In genomic region chr7:114931656-114932011, GRCh38 we compare ENCODE assay signal across 9 cellular contexts. TPM values are rescaled to one million over a fixed set of nuclear protein-coding genes. Genes with fewer than 3 reads are reported as not detected.
A peak's percentile ranks its signal among the peaks of the same experiment; 100 is the strongest.
DNase-seq lines count a peak whose midpoint lies in the region; ATAC-seq and TF ChIP-seq lines count a peak whose summit lies in the region.
"Had no signal": no experiment of that assay in that cellular context is flagged by ENCODE, and none has a peak within 500 bp of the region (broad histone marks: within the 10 kb centered on the region; RNA-seq: fewer than 3 reads in every experiment).

No MANE protein-coding gene starts in this region.

- H3K27me3 Mint-ChIP-seq in CD14-positive monocyte (ENCODE audit: low read depth in 3 of 3): peaks cover 0 to 2% (median 0%) of the 10 kb centered on the region in 3 donors

- peak overlapping the region in 1 of 7 donors; percentile 96 for H3K27ac Mint-ChIP-seq in CD14-positive monocyte

- peak; percentile 35 to 43 for DNase-seq in activated CD4-positive, alpha-beta T cell treated with anti-CD3 and anti-CD28 coated beads for 4 hours
- peak; percentile 23 to 50 for DNase-seq in stimulated activated CD4-positive, alpha-beta T cell treated with anti-CD3 and anti-CD28 coated beads, Interleukin-2, amount 100 ng/mL, for 24 hours
- no peak for DNase-seq in CD14-positive monocyte (ENCODE audit: low spot score)
- no peak for DNase-seq in COR-L47 (lab: John Stamatoyannopoulos, UW)
- DNase-seq in caudate nucleus (lab: John Stamatoyannopoulos, UW): no peak
- DNase-seq in dorsolateral prefrontal cortex: no peak
- DNase-seq: NCI-H146 had no signal

- TF ChIP-seq CTCF in CD14-positive monocyte (IDR thresholded peaks at IDR 0.05): no peak
- TF ChIP-seq CTCF in dorsolateral prefrontal cortex (IDR thresholded peaks at IDR 0.05 in 54 of 56, conservative IDR thresholded peaks at IDR 0.05 in 2 of 56; ENCODE audit: low read depth in 1 of 56, partially characterized antibody in 56 of 56): no peak

- H3K4me3 ChIP-seq in dorsolateral prefrontal cortex: no peak overlapping the region

- intact Hi-C loops in CD14-positive monocyte (cut with micrococcal nuclease) (no loop called here), dorsolateral prefrontal cortex (cut with DNase I) (no loop called here)

- H3K27me3 ChIP-seq in dorsolateral prefrontal cortex: peaks cover 0 to 12% (median 0%) of the 10 kb centered on the region in 45 donors

- ATAC-seq in GM19043 (IDR thresholded peaks at IDR 0.05; ENCODE audit: low read depth, unreplicated experiment): peak; percentile 62
- ATAC-seq in HG02884 (IDR thresholded peaks at IDR 0.05; ENCODE audit: unreplicated experiment): peak; percentile 60

- peak overlapping the region in 1 of 2 donors; percentile 76 for H3K4me3 Mint-ChIP-seq in CD14-positive monocyte

- H3K9me3 Mint-ChIP-seq in CD14-positive monocyte: no peaks in the 10 kb centered on the region

- H3K4me1 Mint-ChIP-seq in CD14-positive monocyte: peaks cover 13% of the 10 kb centered on the region

- H3K27ac ChIP-seq in caudate nucleus (ENCODE audit: low read depth, low read length) (no peak overlapping the region), dorsolateral prefrontal cortex (peak overlapping the region in 4 of 59 donors; percentile 4 to 24 (median 10))

- no peaks in the 10 kb centered on the region for H3K36me3 Mint-ChIP-seq in CD14-positive monocyte

RNA-seq across cellular contexts. Expression of gene MDFIC, which starts 9.7 kb away (rescaled TPM):
- polyA plus RNA-seq in CD14-positive monocyte: 10 to 100 TPM; 19.9 to 30.0 TPM
- total RNA-seq in dorsolateral prefrontal cortex: 10 to 100 TPM in 13 of 120 experiments, 1 to 10 TPM in 107; 2.5 to 15.1 (median 7.2) TPM

Comparison
In these comparisons a context has a peak if more than half of its experiments do, and no peak if none do; other contexts are left out.
1. DNase-seq: peak in activated CD4-positive, alpha-beta T cell treated with anti-CD3 and anti-CD28 coated beads for 4 hours (2 of 2) and stimulated activated CD4-positive, alpha-beta T cell treated with anti-CD3 and anti-CD28 coated beads, Interleukin-2, amount 100 ng/mL, for 24 hours (2 of 2); none in CD14-positive monocyte (single experiment), COR-L47 (single experiment), caudate nucleus (0 of 61) and dorsolateral prefrontal cortex (0 of 10).